In the genomic region with DNA sequence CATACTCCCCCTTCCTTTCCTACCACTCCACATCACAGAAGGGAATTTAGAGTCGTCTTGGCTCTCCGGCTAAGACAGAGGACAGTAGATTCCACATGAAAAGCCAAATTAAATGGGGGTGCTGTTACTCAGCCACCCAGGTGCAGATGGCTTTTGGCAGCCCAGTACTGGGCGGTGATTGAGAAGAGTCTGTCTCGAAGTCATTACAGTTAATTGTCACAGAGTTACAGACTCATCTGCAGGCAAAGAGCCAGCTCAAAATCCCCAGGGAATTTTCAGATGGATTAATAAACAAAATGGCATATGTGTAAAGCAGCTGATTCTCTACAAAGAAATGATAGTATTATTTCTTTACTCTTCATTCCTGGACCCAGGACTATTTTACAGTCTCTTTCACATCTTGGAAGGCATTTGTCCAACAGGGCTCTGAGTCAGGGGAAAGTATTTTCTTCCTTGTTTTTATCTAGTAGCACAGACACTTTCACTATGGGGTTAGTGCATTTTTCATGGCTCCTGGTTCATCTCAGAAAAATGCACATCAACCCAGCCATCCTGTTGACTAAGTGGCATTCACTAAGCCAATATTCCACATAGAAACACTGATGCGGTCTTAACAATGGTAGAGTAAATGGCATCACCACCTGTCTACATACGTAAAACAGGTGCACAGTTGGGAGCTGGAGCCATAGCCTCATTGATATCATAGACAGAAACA, we compare ENCODE assay signal across 10 cellular contexts.
DNase-seq lines count a peak whose midpoint lies in the region; ATAC-seq and TF ChIP-seq lines count a peak whose summit lies in the region.
"Had no signal": no experiment of that assay in that cellular context is flagged by ENCODE, and none has a peak within 500 bp of the region (broad histone marks: within the 10 kb centered on the region; RNA-seq: fewer than 3 reads in every experiment).

No MANE protein-coding gene starts in this region.

- H4K20me1 ChIP-seq in PC-3 (ENCODE audit: low read length): no peaks in the 10 kb centered on the region

- ATAC-seq in PC-3 (peak; percentile 56), HG03097 (IDR thresholded peaks at IDR 0.05; ENCODE audit: low FRiP score, unreplicated experiment) (no peak)

- in situ Hi-C loops in GM13976 (cut with MboI; ENCODE audit: low sequenced_read_pairs, unreplicated experiment): no loop called here

- H2AFZ ChIP-seq in PC-3 (ENCODE audit: low read length): no peak overlapping the region

- H3K27ac ChIP-seq in PC-3 (ENCODE audit: low read length): no peak overlapping the region
- H3K27ac ChIP-seq: suprapubic skin had no signal

- POLR2A ChIA-PET in PC-3 (lab: Charles Lee; ENCODE audit: unreplicated experiment): no interaction called here

- no TSS peak for BruUV-seq in PC-3 (replicated peaks; lab: Mats Ljungman, UMichigan)

- no peaks in the 10 kb centered on the region for H3K79me2 ChIP-seq in PC-3 (ENCODE audit: low read length)

- no peaks in the 10 kb centered on the region for H3F3A ChIP-seq in PC-3 (ENCODE audit: low read length, unreplicated experiment)

- intact Hi-C loops in PC-3 (cut with micrococcal nuclease): no loop called here

- H3K36me3 ChIP-seq in PC-3 (ENCODE audit: low read depth, low read length): no peaks in the 10 kb centered on the region
- H3K36me3 ChIP-seq: suprapubic skin had no signal

- TF ChIP-seq CTCF in PC-3 (conservative IDR thresholded peaks at IDR 0.05; ENCODE audit: low read depth, low read length) (no peak), fibroblast of the aortic adventitia (IDR thresholded peaks at IDR 0.05; ENCODE audit: insufficient read depth, low read length) (no peak), GM13976 (IDR thresholded peaks at IDR 0.05; ENCODE audit: borderline replicate concordance, control extremely low read depth, extremely low read depth, insufficient read depth, missing control alignments) (no peak)

- CTCF ChIA-PET in PC-3 (lab: Charles Lee): no interaction called here

- DNase-seq in A172 (ENCODE audit: low spot score) (peak; percentile 75), HCEC 1CT (peak; percentile 94), PC-3 (peak; percentile 61), fibroblast of the aortic adventitia (ENCODE audit: low read depth) (peak; percentile 94), NCI-H2029 (lab: John Stamatoyannopoulos, UW) (no peak), NCI-H2227 treated with DMSO at 0.1 percent for 48 hours (lab: John Stamatoyannopoulos, UW) (no peak), GM13976 (ENCODE audit: low spot score) (no peak)
- DNase-seq: activated CD4-positive, CD25-positive, alpha-beta regulatory T cell had no signal

- H3K27me3 ChIP-seq in PC-3 (ENCODE audit: low read length): no peaks in the 10 kb centered on the region
- H3K27me3 ChIP-seq: suprapubic skin had no signal

- no peak overlapping the region for H3K9ac ChIP-seq in PC-3 (ENCODE audit: low read length)

- H3K9me3 ChIP-seq in PC-3 (ENCODE audit: low read length): no peaks in the 10 kb centered on the region

- 0 out of 2 replicates have a peak, but pooled peaks cover 4% of the 10 kb centered on the region for H3K4me1 ChIP-seq in PC-3 (ENCODE audit: insufficient read depth, low read length)

- H3K4me2 ChIP-seq in PC-3 (ENCODE audit: low read length): no peak overlapping the region; the same call in 1 of the 2 replicates

- no peak overlapping the region for H3K4me3 ChIP-seq in PC-3 (ENCODE audit: low read length)
- H3K4me3 ChIP-seq in fibroblast of the aortic adventitia (ENCODE audit: low read depth, low read length): no peak overlapping the region
- H3K4me3 ChIP-seq: suprapubic skin had no signal

- no peaks in the 10 kb centered on the region for H3K9me2 ChIP-seq in PC-3 (replicated peaks; ENCODE audit: low read length)

Comparison
In these comparisons a context has a peak if more than half of its experiments do, and no peak if none do; other contexts are left out.
1. DNase-seq: peak in A172 (single experiment), HCEC 1CT (single experiment), PC-3 (single experiment) and fibroblast of the aortic adventitia (single experiment); none in NCI-H2029 (single experiment), NCI-H2227 treated with DMSO at 0.1 percent for 48 hours (single experiment) and GM13976 (single experiment).